ENCODE assay signal across 13 cellular contexts in the genomic region with DNA sequence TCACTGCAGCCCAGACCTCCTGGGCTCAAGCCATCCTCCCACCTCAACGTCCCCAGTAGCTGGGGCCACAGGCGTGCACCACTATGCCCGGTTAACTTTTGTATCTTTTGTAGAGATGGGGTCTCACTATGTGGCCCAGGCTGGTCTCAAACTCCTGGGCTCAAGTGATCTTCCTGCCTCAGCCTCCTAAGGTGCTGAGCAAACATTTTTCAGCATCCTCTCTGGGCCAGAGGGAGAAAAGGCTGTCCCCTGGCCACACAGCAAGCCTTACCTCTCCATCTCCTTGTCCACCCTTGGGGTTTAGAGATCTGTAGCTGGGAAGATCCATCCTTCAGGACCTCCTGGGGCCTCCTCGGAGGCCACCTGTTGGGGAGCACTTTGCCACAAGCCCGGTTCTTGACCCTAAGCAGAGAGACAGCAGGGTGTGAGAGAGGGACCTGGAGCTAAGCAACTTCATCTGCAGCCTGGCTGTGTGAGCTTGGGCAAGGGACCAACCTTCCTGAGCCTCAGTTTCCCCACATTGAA.
DNase-seq lines count a peak whose midpoint lies in the region; ATAC-seq and TF ChIP-seq lines count a peak whose summit lies in the region.
"Had no signal": no experiment of that assay in that cellular context is flagged by ENCODE, and none has a peak within 500 bp of the region (broad histone marks: within the 10 kb centered on the region; RNA-seq: fewer than 3 reads in every experiment).

No MANE protein-coding gene starts in this region.

- H3K4me2 ChIP-seq in mesenchymal stem cell (ENCODE audit: low read length, poor library complexity, severe bottlenecking) = no peak overlapping the region

- H3K36me3 ChIP-seq in endodermal cell (ENCODE audit: control insufficient read depth, insufficient read depth, low read length) (peaks cover 12% of the 10 kb centered on the region), mesenchymal stem cell (ENCODE audit: control insufficient read depth in 1 of 2, insufficient read depth in 2 of 2, low read depth in 1 of 2, low read length in 2 of 2) (no peaks in the 10 kb centered on the region)

- peak overlapping the region; percentile 2 for H2AK5ac ChIP-seq in mesenchymal stem cell (ENCODE audit: low read length, severe bottlenecking)

- H2BK12ac ChIP-seq in mesenchymal stem cell (ENCODE audit: low read length in 2 of 2) = no peak overlapping the region

- no peak overlapping the region for H3K18ac ChIP-seq in mesenchymal stem cell (ENCODE audit: low read depth in 1 of 2, low read length in 2 of 2)

- intact Hi-C loops in natural killer cell (cut with micrococcal nuclease) = loop anchor here (1.0 kb wide), 1 partner anchor 729 kb away; no protein-coding TSS in a partner anchor

- no peak overlapping the region for H3K4me3 Mint-ChIP-seq in natural killer cell treated with Interleukin-12 subunit alpha and Interleukin-12 subunit beta and Interleukin-15 and Interleukin-18, amount 100 ng/mL, for 72 hours
- no peak overlapping the region for H3K4me3 Mint-ChIP-seq in natural killer cell
- H3K4me3 Mint-ChIP-seq in endodermal cell = no peak overlapping the region
- H3K4me3 Mint-ChIP-seq: B cell; CD4-positive, alpha-beta memory T cell; H9 had no signal

- H2BK15ac ChIP-seq in mesenchymal stem cell (ENCODE audit: low read depth, poor library complexity, severe bottlenecking) = no peak overlapping the region

- no peaks in the 10 kb centered on the region for H3K9me3 Mint-ChIP-seq in natural killer cell treated with Interleukin-12 subunit alpha and Interleukin-12 subunit beta and Interleukin-15 and Interleukin-18, amount 100 ng/mL, for 72 hours
- no peaks in the 10 kb centered on the region for H3K9me3 Mint-ChIP-seq in natural killer cell
- no peaks in the 10 kb centered on the region for H3K9me3 Mint-ChIP-seq in endodermal cell
- H3K9me3 Mint-ChIP-seq: CD4-positive, alpha-beta memory T cell; H9 had no signal

- no peaks in the 10 kb centered on the region for H3K27me3 ChIP-seq in endodermal cell (ENCODE audit: control insufficient read depth, insufficient read depth, low read length, poor library complexity, severe bottlenecking)
- H3K27me3 ChIP-seq in mesenchymal stem cell (ENCODE audit: control insufficient read depth in 1 of 2, insufficient read depth in 1 of 2, low read length in 2 of 2) = peaks cover 4 to 66% of the 10 kb centered on the region in 2 experiments

- no peak overlapping the region for H4K91ac ChIP-seq in mesenchymal stem cell (ENCODE audit: low read length)

- H3K4me3 ChIP-seq in endodermal cell (ENCODE audit: low read length) (no peak overlapping the region), mesenchymal stem cell (ENCODE audit: insufficient read depth in 1 of 2, low read depth in 1 of 2, low read length in 2 of 2) (no peak overlapping the region)

- ATAC-seq in natural killer cell treated with Interleukin-12 subunit alpha and Interleukin-12 subunit beta and Interleukin-15 and Interleukin-18, amount 100 ng/mL, for 72 hours = no peak
- ATAC-seq in natural killer cell (no peak), SK-N-SH treated with all-trans-retinoic acid at 6 μM for 48 hours (no peak), HG02970 (IDR thresholded peaks at IDR 0.05; ENCODE audit: low FRiP score, unreplicated experiment) (no peak)

- H3K4ac ChIP-seq in mesenchymal stem cell (ENCODE audit: low read depth in 1 of 2, low read length in 2 of 2) = no peak overlapping the region

- H3K14ac ChIP-seq in mesenchymal stem cell (ENCODE audit: low read length in 2 of 2) = no peak overlapping the region

- no peak overlapping the region for H3K27ac ChIP-seq in endodermal cell (ENCODE audit: low read depth, low read length)
- no peak overlapping the region for H3K27ac ChIP-seq in mesenchymal stem cell (ENCODE audit: low read length, poor library complexity, severe bottlenecking)
- H3K27ac ChIP-seq: C4-2B had no signal

- H3K9me3 ChIP-seq in endodermal cell (ENCODE audit: control insufficient read depth, low read length) = no peaks in the 10 kb centered on the region
- H3K9me3 ChIP-seq in mesenchymal stem cell (ENCODE audit: control insufficient read depth, low read length) = no peaks in the 10 kb centered on the region

- 70 to 82% methylated on average over 2 to 5 of the region's 5 CpGs for WGBS in endodermal cell (ENCODE audit: insufficient coverage in 1 of 2, insufficient read length in 1 of 2), 2 experiments
- WGBS in mesenchymal stem cell = 58% methylated on average over 5 of the region's 5 CpGs

- no peak overlapping the region for H3K9ac ChIP-seq in endodermal cell (ENCODE audit: extremely low read depth, low read length, poor library complexity, severe bottlenecking)
- no peak overlapping the region for H3K9ac ChIP-seq in mesenchymal stem cell (ENCODE audit: low read length)

- TF ChIP-seq CTCF in natural killer cell (IDR thresholded peaks at IDR 0.05) (no peak), endodermal cell (conservative IDR thresholded peaks at IDR 0.05) (no peak)

- H3K4me1 Mint-ChIP-seq in natural killer cell treated with Interleukin-12 subunit alpha and Interleukin-12 subunit beta and Interleukin-15 and Interleukin-18, amount 100 ng/mL, for 72 hours (ENCODE audit: low read depth in 2 of 2) = peaks cover 0 to 10% of the 10 kb centered on the region in 2 donors
- peaks cover 0 to 10% of the 10 kb centered on the region in 2 donors for H3K4me1 Mint-ChIP-seq in natural killer cell
- H3K4me1 Mint-ChIP-seq in endodermal cell = peaks cover 5% of the 10 kb centered on the region
- H3K4me1 Mint-ChIP-seq: B cell had no signal

- H4K8ac ChIP-seq in mesenchymal stem cell (ENCODE audit: low read length) = no peak overlapping the region

- H3K27ac Mint-ChIP-seq in natural killer cell treated with Interleukin-12 subunit alpha and Interleukin-12 subunit beta and Interleukin-15 and Interleukin-18, amount 100 ng/mL, for 72 hours = no peak overlapping the region
- H3K27ac Mint-ChIP-seq in natural killer cell (no peak overlapping the region), endodermal cell (peak overlapping the region; percentile 52)
- H3K27ac Mint-ChIP-seq: B cell; CD4-positive, alpha-beta memory T cell had no signal

- no peak overlapping the region for H2AFZ ChIP-seq in mesenchymal stem cell (ENCODE audit: low read depth, low read length)

- H3K23ac ChIP-seq in mesenchymal stem cell (ENCODE audit: low read length in 2 of 2) = no peak overlapping the region

- H3K27me3 Mint-ChIP-seq in natural killer cell treated with Interleukin-12 subunit alpha and Interleukin-12 subunit beta and Interleukin-15 and Interleukin-18, amount 100 ng/mL, for 72 hours = peaks cover 0 to 8% of the 10 kb centered on the region in 2 donors
- H3K27me3 Mint-ChIP-seq in natural killer cell (ENCODE audit: low read depth in 2 of 2) (peaks cover 1 to 6% of the 10 kb centered on the region in 2 donors), endodermal cell (ENCODE audit: insufficient read depth) (no peaks in the 10 kb centered on the region)

- no peaks in the 10 kb centered on the region for H3K79me1 ChIP-seq in mesenchymal stem cell (replicated peaks; ENCODE audit: low read length, poor library complexity, severe bottlenecking)

- DNase-seq in natural killer cell treated with Interleukin-12 subunit alpha and Interleukin-12 subunit beta and Interleukin-15 and Interleukin-18, amount 100 ng/mL, for 72 hours (ENCODE audit: low spot score) = peak; percentile 26
- DNase-seq in natural killer cell (no peak), endodermal cell (no peak), mesenchymal stem cell (no peak), 8988T (no peak)
- DNase-seq: DMS153, GOT3 had no signal

- no peaks in the 10 kb centered on the region for H3K36me3 Mint-ChIP-seq in natural killer cell treated with Interleukin-12 subunit alpha and Interleukin-12 subunit beta and Interleukin-15 and Interleukin-18, amount 100 ng/mL, for 72 hours
- H3K36me3 Mint-ChIP-seq in natural killer cell = no peaks in the 10 kb centered on the region
- peaks cover 19% of the 10 kb centered on the region for H3K36me3 Mint-ChIP-seq in endodermal cell (ENCODE audit: low read depth)
- H3K36me3 Mint-ChIP-seq: CD4-positive, alpha-beta memory T cell had no signal

- H3K4me1 ChIP-seq in endodermal cell (ENCODE audit: control insufficient read depth, insufficient read depth, low read length) = no peaks in the 10 kb centered on the region
- H3K4me1 ChIP-seq in mesenchymal stem cell (ENCODE audit: control insufficient read depth, insufficient read depth, low read depth, low read length) = peaks cover 3% of the 10 kb centered on the region

- no peak overlapping the region for H2BK120ac ChIP-seq in mesenchymal stem cell (ENCODE audit: low read depth, low read length)

- no peak overlapping the region for H2BK5ac ChIP-seq in mesenchymal stem cell (ENCODE audit: low read depth, low read length, poor library complexity, severe bottlenecking)

TF ChIP-seq in SK-N-SH treated with all-trans-retinoic acid at 6 μM for 48 hours, 23 proteins besides CTCF, POLR2A, EP300 and RAD21:
- TF ChIP-seq SNAI2 (CRISPR knock-in tag; IDR thresholded peaks at IDR 0.05) (no peak), ZNF70 (CRISPR knock-in tag; IDR thresholded peaks at IDR 0.05) (no peak), RARB (CRISPR knock-in tag; IDR thresholded peaks at IDR 0.05) (no peak), CSDC2 (CRISPR knock-in tag; IDR thresholded peaks at IDR 0.05) (no peak), PPARA (CRISPR knock-in tag; IDR thresholded peaks at IDR 0.05; ENCODE audit: borderline replicate concordance) (no peak), ZC3H10 (CRISPR knock-in tag; IDR thresholded peaks at IDR 0.05) (no peak), ESRRG (CRISPR knock-in tag; IDR thresholded peaks at IDR 0.05) (no peak), ARNTL (CRISPR knock-in tag; IDR thresholded peaks at IDR 0.05; ENCODE audit: borderline replicate concordance, low read depth) (no peak), ZNF8 (CRISPR knock-in tag; IDR thresholded peaks at IDR 0.05) (no peak), GLIS3 (CRISPR knock-in tag; IDR thresholded peaks at IDR 0.05) (no peak)
- TF ChIP-seq, protein P1, sequence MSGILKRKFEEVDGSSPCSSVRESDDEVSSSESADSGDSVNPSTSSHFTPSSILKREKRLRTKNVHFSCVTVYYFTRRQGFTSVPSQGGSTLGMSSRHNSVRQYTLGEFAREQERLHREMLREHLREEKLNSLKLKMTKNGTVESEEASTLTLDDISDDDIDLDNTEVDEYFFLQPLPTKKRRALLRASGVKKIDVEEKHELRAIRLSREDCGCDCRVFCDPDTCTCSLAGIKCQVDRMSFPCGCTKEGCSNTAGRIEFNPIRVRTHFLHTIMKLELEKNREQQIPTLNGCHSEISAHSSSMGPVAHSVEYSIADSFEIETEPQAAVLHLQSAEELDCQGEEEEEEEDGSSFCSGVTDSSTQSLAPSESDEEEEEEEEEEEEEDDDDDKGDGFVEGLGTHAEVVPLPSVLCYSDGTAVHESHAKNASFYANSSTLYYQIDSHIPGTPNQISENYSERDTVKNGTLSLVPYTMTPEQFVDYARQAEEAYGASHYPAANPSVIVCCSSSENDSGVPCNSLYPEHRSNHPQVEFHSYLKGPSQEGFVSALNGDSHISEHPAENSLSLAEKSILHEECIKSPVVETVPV (CRISPR knock-in tag; IDR thresholded peaks at IDR 0.05) = no peak
